Comparison of ENCODE assay signal across 1 cellular context in genomic region chr6:21665436-21666199, GRCh38.
TF ChIP-seq lines count a peak whose summit lies in the region.

No MANE protein-coding gene starts in this region.

TF ChIP-seq in SK-N-SH, 30 proteins besides CTCF, POLR2A, EP300 and RAD21 (continued from another document):
- TF ChIP-seq, protein P1, sequence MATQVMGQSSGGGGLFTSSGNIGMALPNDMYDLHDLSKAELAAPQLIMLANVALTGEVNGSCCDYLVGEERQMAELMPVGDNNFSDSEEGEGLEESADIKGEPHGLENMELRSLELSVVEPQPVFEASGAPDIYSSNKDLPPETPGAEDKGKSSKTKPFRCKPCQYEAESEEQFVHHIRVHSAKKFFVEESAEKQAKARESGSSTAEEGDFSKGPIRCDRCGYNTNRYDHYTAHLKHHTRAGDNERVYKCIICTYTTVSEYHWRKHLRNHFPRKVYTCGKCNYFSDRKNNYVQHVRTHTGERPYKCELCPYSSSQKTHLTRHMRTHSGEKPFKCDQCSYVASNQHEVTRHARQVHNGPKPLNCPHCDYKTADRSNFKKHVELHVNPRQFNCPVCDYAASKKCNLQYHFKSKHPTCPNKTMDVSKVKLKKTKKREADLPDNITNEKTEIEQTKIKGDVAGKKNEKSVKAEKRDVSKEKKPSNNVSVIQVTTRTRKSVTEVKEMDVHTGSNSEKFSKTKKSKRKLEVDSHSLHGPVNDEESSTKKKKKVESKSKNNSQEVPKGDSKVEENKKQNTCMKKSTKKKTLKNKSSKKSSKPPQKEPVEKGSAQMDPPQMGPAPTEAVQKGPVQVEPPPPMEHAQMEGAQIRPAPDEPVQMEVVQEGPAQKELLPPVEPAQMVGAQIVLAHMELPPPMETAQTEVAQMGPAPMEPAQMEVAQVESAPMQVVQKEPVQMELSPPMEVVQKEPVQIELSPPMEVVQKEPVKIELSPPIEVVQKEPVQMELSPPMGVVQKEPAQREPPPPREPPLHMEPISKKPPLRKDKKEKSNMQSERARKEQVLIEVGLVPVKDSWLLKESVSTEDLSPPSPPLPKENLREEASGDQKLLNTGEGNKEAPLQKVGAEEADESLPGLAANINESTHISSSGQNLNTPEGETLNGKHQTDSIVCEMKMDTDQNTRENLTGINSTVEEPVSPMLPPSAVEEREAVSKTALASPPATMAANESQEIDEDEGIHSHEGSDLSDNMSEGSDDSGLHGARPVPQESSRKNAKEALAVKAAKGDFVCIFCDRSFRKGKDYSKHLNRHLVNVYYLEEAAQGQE (IDR thresholded peaks at IDR 0.05; ENCODE audit: low read depth, low read length): no peak
- TF ChIP-seq FOXM1 (IDR thresholded peaks at IDR 0.05; ENCODE audit: low read depth) (no peak), JUND (IDR thresholded peaks at IDR 0.05) (no peak), GABPA (IDR thresholded peaks at IDR 0.05; ENCODE audit: low read depth) (no peak), RFX5 (IDR thresholded peaks at IDR 0.05; ENCODE audit: low read length) (no peak), EZH2phosphoT487 (IDR thresholded peaks at IDR 0.05; ENCODE audit: borderline replicate concordance, low read depth) (no peak), NRF1 (IDR thresholded peaks at IDR 0.05; ENCODE audit: low read depth, low read length) (no peak), SMC3 (IDR thresholded peaks at IDR 0.05; ENCODE audit: low read depth, low read length) (no peak), MXI1 (IDR thresholded peaks at IDR 0.05; ENCODE audit: low read depth, low read length) (no peak), GATA2 (CRISPR knock-in tag; IDR thresholded peaks at IDR 0.05) (no peak)
- TF ChIP-seq, protein P2, sequence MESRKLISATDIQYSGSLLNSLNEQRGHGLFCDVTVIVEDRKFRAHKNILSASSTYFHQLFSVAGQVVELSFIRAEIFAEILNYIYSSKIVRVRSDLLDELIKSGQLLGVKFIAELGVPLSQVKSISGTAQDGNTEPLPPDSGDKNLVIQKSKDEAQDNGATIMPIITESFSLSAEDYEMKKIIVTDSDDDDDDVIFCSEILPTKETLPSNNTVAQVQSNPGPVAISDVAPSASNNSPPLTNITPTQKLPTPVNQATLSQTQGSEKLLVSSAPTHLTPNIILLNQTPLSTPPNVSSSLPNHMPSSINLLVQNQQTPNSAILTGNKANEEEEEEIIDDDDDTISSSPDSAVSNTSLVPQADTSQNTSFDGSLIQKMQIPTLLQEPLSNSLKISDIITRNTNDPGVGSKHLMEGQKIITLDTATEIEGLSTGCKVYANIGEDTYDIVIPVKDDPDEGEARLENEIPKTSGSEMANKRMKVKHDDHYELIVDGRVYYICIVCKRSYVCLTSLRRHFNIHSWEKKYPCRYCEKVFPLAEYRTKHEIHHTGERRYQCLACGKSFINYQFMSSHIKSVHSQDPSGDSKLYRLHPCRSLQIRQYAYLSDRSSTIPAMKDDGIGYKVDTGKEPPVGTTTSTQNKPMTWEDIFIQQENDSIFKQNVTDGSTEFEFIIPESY (IDR thresholded peaks at IDR 0.05; ENCODE audit: borderline replicate concordance, low read depth): no peak
- TF ChIP-seq, protein P3, sequence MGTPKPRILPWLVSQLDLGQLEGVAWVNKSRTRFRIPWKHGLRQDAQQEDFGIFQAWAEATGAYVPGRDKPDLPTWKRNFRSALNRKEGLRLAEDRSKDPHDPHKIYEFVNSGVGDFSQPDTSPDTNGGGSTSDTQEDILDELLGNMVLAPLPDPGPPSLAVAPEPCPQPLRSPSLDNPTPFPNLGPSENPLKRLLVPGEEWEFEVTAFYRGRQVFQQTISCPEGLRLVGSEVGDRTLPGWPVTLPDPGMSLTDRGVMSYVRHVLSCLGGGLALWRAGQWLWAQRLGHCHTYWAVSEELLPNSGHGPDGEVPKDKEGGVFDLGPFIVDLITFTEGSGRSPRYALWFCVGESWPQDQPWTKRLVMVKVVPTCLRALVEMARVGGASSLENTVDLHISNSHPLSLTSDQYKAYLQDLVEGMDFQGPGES (IDR thresholded peaks at IDR 0.05; ENCODE audit: low read depth, low read length): no peak
